Comparison of ENCODE assay signal across 11 cellular contexts in the genomic region with DNA sequence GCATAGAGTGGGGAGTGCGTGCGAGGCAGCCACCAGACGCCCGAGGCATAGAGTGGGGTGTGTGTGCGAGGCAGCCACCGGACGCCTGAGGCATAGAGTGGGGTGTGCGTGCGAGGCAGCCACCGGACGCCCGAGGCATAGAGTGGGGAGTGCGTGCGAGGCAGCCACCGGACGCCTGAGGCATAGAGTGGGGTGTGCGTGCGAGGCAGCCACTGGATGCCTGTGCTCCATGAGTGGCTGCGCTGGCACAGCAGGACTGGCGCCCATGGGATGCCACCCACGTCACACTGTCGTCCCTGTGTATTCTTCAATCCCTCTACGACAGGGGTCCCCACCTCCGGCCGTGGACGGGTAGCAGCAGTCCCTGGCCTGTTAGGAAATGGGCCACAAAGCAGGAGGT.
"Had no signal": no experiment of that assay in that cellular context is flagged by ENCODE, and none has a peak within 500 bp of the region (broad histone marks: within the 10 kb centered on the region; RNA-seq: fewer than 3 reads in every experiment).

No MANE protein-coding gene starts in this region.

- H3K4me1 Mint-ChIP-seq: T-helper 17 cell had no signal

- H3K4me3 Mint-ChIP-seq: activated T-cell treated with anti-CD3 and anti-CD28 coated beads, Interleukin-2, amount 50 U/mL, for 72 hours; central memory CD8-positive, alpha-beta T cell; naive thymus-derived CD8-positive, alpha-beta T cell; T-helper 17 cell had no signal

- H3K9me3 ChIP-seq: body of pancreas had no signal

- H3K4me3 ChIP-seq: body of pancreas, hepatocyte, skin epidermis, transverse colon had no signal

- ATAC-seq: activated T-cell treated with anti-CD3 and anti-CD28 coated beads, Interleukin-2, amount 50 U/mL, for 72 hours; body of pancreas; naive thymus-derived CD8-positive, alpha-beta T cell; T-helper 17 cell had no signal

- DNase-seq: activated CD4-positive, alpha-beta T cell treated with anti-CD3 and anti-CD28 coated beads, Interleukin-2, amount 50 U/mL, for 4 hours; activated T-cell treated with anti-CD3 and anti-CD28 coated beads, Interleukin-2, amount 50 U/mL, for 72 hours; erythroblast; naive thymus-derived CD8-positive, alpha-beta T cell; SHP77; transverse colon had no signal

- H3K27ac Mint-ChIP-seq: activated T-cell treated with anti-CD3 and anti-CD28 coated beads, Interleukin-2, amount 50 U/mL, for 72 hours had no signal

- H3K4me1 ChIP-seq: body of pancreas, transverse colon had no signal

- H3K27me3 Mint-ChIP-seq: central memory CD8-positive, alpha-beta T cell; naive thymus-derived CD8-positive, alpha-beta T cell; T-helper 17 cell had no signal

- H3K27me3 ChIP-seq: body of pancreas, hepatocyte, transverse colon had no signal

- H3K27ac ChIP-seq: body of pancreas, hepatocyte, skin epidermis, transverse colon had no signal
